10 cellular contexts compared by ENCODE assay signal in the genomic region with DNA sequence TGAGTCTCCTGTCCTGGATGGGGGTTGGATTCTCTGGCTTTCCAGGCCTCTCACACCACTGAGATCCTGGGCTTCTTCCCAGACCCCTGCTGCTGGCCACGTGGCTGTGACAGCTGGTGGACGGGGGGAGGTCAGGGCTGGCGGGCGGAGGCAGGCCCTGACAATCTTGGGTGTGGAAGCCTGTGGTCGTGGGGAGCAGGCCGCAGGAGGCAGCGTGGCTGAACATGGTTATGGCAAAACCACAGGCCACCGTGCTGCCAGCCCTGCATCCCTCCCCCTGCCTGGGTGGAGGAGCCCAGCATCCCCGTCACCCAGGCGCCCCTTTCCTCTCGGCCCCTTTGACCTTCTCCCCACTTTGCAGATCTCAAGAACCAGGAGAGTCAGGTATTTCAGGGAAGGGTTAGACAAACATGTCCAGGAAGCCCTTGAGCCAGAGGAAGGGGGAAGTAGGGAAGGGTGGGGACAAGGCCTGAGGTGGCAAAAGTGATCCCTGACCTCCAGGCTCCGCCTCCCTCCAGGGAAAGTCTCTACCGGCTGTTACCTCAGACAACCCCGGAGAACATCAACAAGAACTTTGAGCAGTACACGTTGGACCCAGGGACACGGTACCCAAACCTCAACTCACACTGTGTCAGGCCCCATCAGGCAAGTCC.
DNase-seq lines count a peak whose midpoint lies in the region; ATAC-seq and TF ChIP-seq lines count a peak whose summit lies in the region.
"Had no signal": no experiment of that assay in that cellular context is flagged by ENCODE, and none has a peak within 500 bp of the region (broad histone marks: within the 10 kb centered on the region; RNA-seq: fewer than 3 reads in every experiment).

No MANE protein-coding gene starts in this region.

- CTCF ChIA-PET in activated CD4-positive, alpha-beta memory T cell treated with anti-CD3 and anti-CD28 coated beads for 36 hours (lab: Charles Lee), result interaction anchor here (1.9 to 5.5 kb wide), 2 partner anchors 14 kb away, joined by 8 to 59 read pairs; no protein-coding TSS in a partner anchor

- no peaks in the 10 kb centered on the region for H3F3A ChIP-seq in GM23338 (replicated peaks; ENCODE audit: low read depth)

- H3K27me3 ChIP-seq in DND-41 (ENCODE audit: insufficient read depth, low read length, poor library complexity), result no peaks in the 10 kb centered on the region
- H3K27me3 ChIP-seq in rectal smooth muscle tissue (ENCODE audit: control insufficient read depth, insufficient read depth, low read length), result no peaks in the 10 kb centered on the region
- no peaks in the 10 kb centered on the region for H3K27me3 ChIP-seq in GM23338 (ENCODE audit: insufficient read depth)

- no peak overlapping the region for H3K4me3 ChIP-seq in DND-41 (ENCODE audit: low read depth in 1 of 2, low read length in 2 of 2)
- no peak overlapping the region for H3K4me3 ChIP-seq in rectal smooth muscle tissue (ENCODE audit: low read length)
- H3K4me3 ChIP-seq in GM23338, result no peak overlapping the region

- H3K79me2 ChIP-seq in DND-41 (ENCODE audit: insufficient read depth, low read length) (no peaks in the 10 kb centered on the region), GM23338 (replicated peaks; ENCODE audit: insufficient read depth) (no peaks in the 10 kb centered on the region)

- H3K27ac ChIP-seq in DND-41 (ENCODE audit: low read length), result peak overlapping the region; percentile 93
- peak overlapping the region; percentile 94 for H3K27ac ChIP-seq in rectal smooth muscle tissue (ENCODE audit: low read depth, low read length)
- no peak overlapping the region for H3K27ac ChIP-seq in GM23338 (ENCODE audit: low read depth)

- H3K4me3 Mint-ChIP-seq in activated CD4-positive, alpha-beta memory T cell treated with anti-CD3 and anti-CD28 coated beads for 36 hours, result no peak overlapping the region
- H3K4me3 Mint-ChIP-seq in GM23338, result no peak overlapping the region

- no peak overlapping the region for H2AFZ ChIP-seq in DND-41 (ENCODE audit: low read depth, low read length)
- H2AFZ ChIP-seq in GM23338, result no peak overlapping the region

- peaks cover 52% of the 10 kb centered on the region for H3K4me1 Mint-ChIP-seq in activated CD4-positive, alpha-beta memory T cell treated with anti-CD3 and anti-CD28 coated beads for 36 hours (ENCODE audit: low read depth)
- no peaks in the 10 kb centered on the region for H3K4me1 Mint-ChIP-seq in GM23338

- peak overlapping the region; percentile 33 for H3K27ac Mint-ChIP-seq in activated CD4-positive, alpha-beta memory T cell treated with anti-CD3 and anti-CD28 coated beads for 36 hours
- H3K27ac Mint-ChIP-seq in GM23338, result no peak overlapping the region

- H4K20me1 ChIP-seq in DND-41 (ENCODE audit: insufficient read depth, low read length) (no peaks in the 10 kb centered on the region), GM23338 (replicated peaks; ENCODE audit: insufficient read depth) (no peaks in the 10 kb centered on the region)

- H3K27me3 Mint-ChIP-seq in activated CD4-positive, alpha-beta memory T cell treated with anti-CD3 and anti-CD28 coated beads for 36 hours, result no peaks in the 10 kb centered on the region
- H3K27me3 Mint-ChIP-seq in GM23338 (ENCODE audit: insufficient read depth, low read depth, poor library complexity), result peaks cover 7% of the 10 kb centered on the region

- H3K9me3 ChIP-seq in DND-41 (ENCODE audit: insufficient read depth, low read length, severe bottlenecking), result no peaks in the 10 kb centered on the region

- H3K9me2 ChIP-seq in GM23338 (ENCODE audit: insufficient read depth), result no peaks in the 10 kb centered on the region

- no peak for DNase-seq in DND-41
- no peak for DNase-seq in activated CD4-positive, alpha-beta memory T cell treated with anti-CD3 and anti-CD28 coated beads for 36 hours
- peak in 23 of 42 donors; percentile 20 to 66 (median 47) for DNase-seq in head of caudate nucleus
- DNase-seq in GM23338 (ENCODE audit: low spot score), result no peak
- no peak for DNase-seq in GM03348 (ENCODE audit: low spot score)
- DNase-seq in NAMALWA (ENCODE audit: low spot score), result no peak
- no peak for DNase-seq in NCI-H2107 treated with DMSO at 0.1 percent for 48 hours (lab: John Stamatoyannopoulos, UW; ENCODE audit: unreplicated experiment)
- DNase-seq: NCI-H510A; stimulated activated naive CD8-positive, alpha-beta T cell treated with anti-CD3 and anti-CD28 coated beads, Interleukin-15, Interleukin-2, amounts not matched to agents 100 U/mL and 50 U/mL, for 24 hours had no signal

- ATAC-seq in DND-41 (ENCODE audit: insufficient read depth, low read depth), result no peak
- ATAC-seq in GM23338, result no peak
- ATAC-seq: stimulated activated naive CD8-positive, alpha-beta T cell treated with anti-CD3 and anti-CD28 coated beads, Interleukin-15, Interleukin-2, amounts not matched to agents 100 U/mL and 50 U/mL, for 24 hours had no signal

- H3K9ac ChIP-seq in DND-41 (ENCODE audit: low read depth, low read length) (no peak overlapping the region), rectal smooth muscle tissue (ENCODE audit: low read length) (no peak overlapping the region)

- no peaks in the 10 kb centered on the region for H3K36me3 ChIP-seq in DND-41 (ENCODE audit: insufficient read depth, low read length)
- H3K36me3 ChIP-seq in rectal smooth muscle tissue (ENCODE audit: control insufficient read depth, insufficient read depth, low read length), result peaks cover 21% of the 10 kb centered on the region
- H3K36me3 ChIP-seq in GM23338 (ENCODE audit: insufficient read depth), result no peaks in the 10 kb centered on the region

- peaks cover 67% of the 10 kb centered on the region for H3K36me3 Mint-ChIP-seq in activated CD4-positive, alpha-beta memory T cell treated with anti-CD3 and anti-CD28 coated beads for 36 hours
- H3K36me3 Mint-ChIP-seq in GM23338 (ENCODE audit: low read depth), result no peaks in the 10 kb centered on the region

- intact Hi-C loops in activated CD4-positive, alpha-beta memory T cell treated with anti-CD3 and anti-CD28 coated beads for 36 hours (cut with micrococcal nuclease), result loop anchor here (5.0 kb wide), 1 partner anchor 380 kb away; the partner anchor contains the start of gene USP47
- intact Hi-C loops in head of caudate nucleus (cut with DNase I), result no loop called here

- POLR2A ChIA-PET in activated CD4-positive, alpha-beta memory T cell treated with anti-CD3 and anti-CD28 coated beads for 36 hours (lab: Charles Lee), result interaction anchor here (1.1 to 3.3 kb wide), 4 partner anchors 14 to 71 kb away, joined by 3 to 44 read pairs (median 18); no protein-coding TSS in a partner anchor

- H3K4me1 ChIP-seq in DND-41 (ENCODE audit: insufficient read depth, low read length) (peaks cover 46% of the 10 kb centered on the region), rectal smooth muscle tissue (ENCODE audit: control insufficient read depth, insufficient read depth, low read length) (peaks cover 40% of the 10 kb centered on the region), GM23338 (ENCODE audit: insufficient read depth) (no peaks in the 10 kb centered on the region)

- TF ChIP-seq CTCF in DND-41 (IDR thresholded peaks at IDR 0.05; ENCODE audit: borderline replicate concordance, extremely low read depth, low read length, poor library complexity, severe bottlenecking) (no peak), GM23338 (conservative IDR thresholded peaks at IDR 0.05; ENCODE audit: low read depth in 2 of 2) (no peak)

- no peaks in the 10 kb centered on the region for H3K9me3 Mint-ChIP-seq in activated CD4-positive, alpha-beta memory T cell treated with anti-CD3 and anti-CD28 coated beads for 36 hours
- H3K9me3 Mint-ChIP-seq in GM23338, result no peaks in the 10 kb centered on the region; the same call in 2 of the 3 replicates

- H3K4me2 ChIP-seq in DND-41 (ENCODE audit: insufficient read depth, low read length) (no peak overlapping the region), GM23338 (no peak overlapping the region)

TF ChIP-seq in GM23338, 12 proteins besides CTCF, POLR2A, EP300 and RAD21 (continues in another document):
- no peak for TF ChIP-seq CREB1 (CRISPR knock-in tag; IDR thresholded peaks at IDR 0.05; ENCODE audit: low read depth)
- no peak for TF ChIP-seq EZH2phosphoT487 (IDR thresholded peaks at IDR 0.05; ENCODE audit: unreplicated experiment)

Comparison
In these comparisons a context has a peak if more than half of its experiments do, and no peak if none do; other contexts are left out.
1. DNase-seq: peak in head of caudate nucleus (23 of 42); none in DND-41 (single experiment), activated CD4-positive, alpha-beta memory T cell treated with anti-CD3 and anti-CD28 coated beads for 36 hours (single experiment), GM23338 (single experiment), GM03348 (single experiment), NAMALWA (single experiment) and NCI-H2107 treated with DMSO at 0.1 percent for 48 hours (single experiment).